ENCODE assay signal across 15 cellular contexts in genomic region chr21:45863751-45864150, GRCh38.
DNase-seq lines count a peak whose midpoint lies in the region; ATAC-seq, FAIRE-seq and TF ChIP-seq lines count a peak whose summit lies in the region.
"Had no signal": no experiment of that assay in that cellular context is flagged by ENCODE, and none has a peak within 500 bp of the region (broad histone marks: within the 10 kb centered on the region; RNA-seq: fewer than 3 reads in every experiment).

No MANE protein-coding gene starts in this region.

- H2AFZ ChIP-seq in astrocyte (ENCODE audit: low read depth, low read length) (no peak overlapping the region), smooth muscle cell (ENCODE audit: low read depth) (no peak overlapping the region)

- H3K4me3 Mint-ChIP-seq in activated naive CD8-positive, alpha-beta T cell: peak overlapping the region; percentile 6
- H3K4me3 Mint-ChIP-seq in activated naive CD8-positive, alpha-beta T cell treated with anti-CD3 and anti-CD28 coated beads for 36 hours: no peak overlapping the region
- no peak overlapping the region for H3K4me3 Mint-ChIP-seq in astrocyte (ENCODE audit: unreplicated experiment)
- no peak overlapping the region for H3K4me3 Mint-ChIP-seq in neural crest cell
- H3K4me3 Mint-ChIP-seq: CD4-positive, CD25-positive, alpha-beta regulatory T cell had no signal

- H3F3A ChIP-seq in smooth muscle cell (ENCODE audit: low read depth): no peaks in the 10 kb centered on the region

- H4K20me1 ChIP-seq in astrocyte (ENCODE audit: insufficient read depth, low read length): no peaks in the 10 kb centered on the region
- no peaks in the 10 kb centered on the region for H4K20me1 ChIP-seq in smooth muscle cell (ENCODE audit: low read depth)

- H3K9me3 ChIP-seq in astrocyte (ENCODE audit: insufficient read depth, low read depth, low read length) (no peaks in the 10 kb centered on the region), smooth muscle cell (replicated peaks; ENCODE audit: low read depth) (no peaks in the 10 kb centered on the region)

- H3K27me3 Mint-ChIP-seq in activated naive CD8-positive, alpha-beta T cell: no peaks in the 10 kb centered on the region
- H3K27me3 Mint-ChIP-seq in activated naive CD8-positive, alpha-beta T cell treated with anti-CD3 and anti-CD28 coated beads for 36 hours: no peaks in the 10 kb centered on the region
- H3K27me3 Mint-ChIP-seq in astrocyte (ENCODE audit: low read depth, unreplicated experiment) (peaks cover 20% of the 10 kb centered on the region), neural crest cell (ENCODE audit: low read depth) (no peaks in the 10 kb centered on the region)
- H3K27me3 Mint-ChIP-seq: CD4-positive, CD25-positive, alpha-beta regulatory T cell had no signal

- H3K4me3 ChIP-seq in astrocyte (ENCODE audit: insufficient read depth, low read depth, low read length): no peak overlapping the region
- no peak overlapping the region for H3K4me3 ChIP-seq in smooth muscle cell
- H3K4me3 ChIP-seq: BLaER1 treated with 17β-estradiol and CSF1 and Interleukin-3, amounts not matched to agents 10 nM and 100 nM; GM12878 had no signal

- no peak overlapping the region for H3K4me2 ChIP-seq in astrocyte (ENCODE audit: low read length)
- no peak overlapping the region for H3K4me2 ChIP-seq in smooth muscle cell
- H3K4me2 ChIP-seq: BLaER1 treated with 17β-estradiol and CSF1 and Interleukin-3, amounts not matched to agents 10 nM and 100 nM had no signal

- H3K79me2 ChIP-seq in astrocyte (ENCODE audit: insufficient read depth, low read length): no peaks in the 10 kb centered on the region
- no peaks in the 10 kb centered on the region for H3K79me2 ChIP-seq in smooth muscle cell (ENCODE audit: low read depth)

- DNase-seq in activated naive CD8-positive, alpha-beta T cell treated with anti-CD3 and anti-CD28 coated beads for 36 hours: no peak
- DNase-seq in astrocyte (ENCODE audit: low read depth) (no peak), neural crest cell (ENCODE audit: low read depth, low spot score) (no peak), smooth muscle cell (lab: John Stamatoyannopoulos, UW; ENCODE audit: unreplicated experiment) (no peak), AG08395 (ENCODE audit: low spot score) (no peak)
- DNase-seq: 8988T; CD4-positive, CD25-positive, alpha-beta regulatory T cell; DMS 273 treated with DMSO at 0.1 percent for 48 hours had no signal

- TF ChIP-seq CTCF in astrocyte (IDR thresholded peaks at IDR 0.05; ENCODE audit: insufficient read depth, low read depth, low read length) (no peak), neural crest cell (conservative IDR thresholded peaks at IDR 0.05) (no peak), smooth muscle cell (IDR thresholded peaks at IDR 0.05; ENCODE audit: borderline replicate concordance, insufficient read depth, poor library complexity, severe bottlenecking) (no peak)

- H3K27ac Mint-ChIP-seq in activated naive CD8-positive, alpha-beta T cell: no peak overlapping the region
- no peak overlapping the region for H3K27ac Mint-ChIP-seq in activated naive CD8-positive, alpha-beta T cell treated with anti-CD3 and anti-CD28 coated beads for 36 hours
- H3K27ac Mint-ChIP-seq in astrocyte (ENCODE audit: unreplicated experiment): no peak overlapping the region
- peak overlapping the region; percentile 28 for H3K27ac Mint-ChIP-seq in neural crest cell (ENCODE audit: unreplicated experiment)
- H3K27ac Mint-ChIP-seq: CD4-positive, CD25-positive, alpha-beta regulatory T cell had no signal

- H3K36me3 ChIP-seq in astrocyte (ENCODE audit: insufficient read depth, low read length): no peaks in the 10 kb centered on the region
- H3K36me3 ChIP-seq in smooth muscle cell (ENCODE audit: low read depth): no peaks in the 10 kb centered on the region

- H3K27ac ChIP-seq in astrocyte (ENCODE audit: low read depth, low read length): peak overlapping the region; percentile 91
- H3K27ac ChIP-seq in smooth muscle cell (ENCODE audit: low read depth): peak overlapping the region; percentile 84
- H3K27ac ChIP-seq: BLaER1 treated with 17β-estradiol and CSF1 and Interleukin-3, amounts not matched to agents 10 nM and 100 nM had no signal

- no peak for ATAC-seq in GM18858 (IDR thresholded peaks at IDR 0.05; ENCODE audit: unreplicated experiment)
- no peak for ATAC-seq in HG02870 (IDR thresholded peaks at IDR 0.05; ENCODE audit: unreplicated experiment)
- ATAC-seq: GM12878 had no signal

- H3K4me1 Mint-ChIP-seq in activated naive CD8-positive, alpha-beta T cell (ENCODE audit: low read depth): peaks cover 4% of the 10 kb centered on the region
- H3K4me1 Mint-ChIP-seq in activated naive CD8-positive, alpha-beta T cell treated with anti-CD3 and anti-CD28 coated beads for 36 hours: no peaks in the 10 kb centered on the region
- H3K4me1 Mint-ChIP-seq in astrocyte (ENCODE audit: low read depth, unreplicated experiment): peaks cover 14% of the 10 kb centered on the region
- H3K4me1 Mint-ChIP-seq in neural crest cell: no peaks in the 10 kb centered on the region
- H3K4me1 Mint-ChIP-seq: CD4-positive, CD25-positive, alpha-beta regulatory T cell had no signal

- no peaks in the 10 kb centered on the region for H3K27me3 ChIP-seq in astrocyte (ENCODE audit: insufficient read depth, low read length)
- no peaks in the 10 kb centered on the region for H3K27me3 ChIP-seq in smooth muscle cell (ENCODE audit: low read depth)
- H3K27me3 ChIP-seq: BLaER1 treated with 17β-estradiol and CSF1 and Interleukin-3, amounts not matched to agents 10 nM and 100 nM had no signal

- H3K9me3 Mint-ChIP-seq in activated naive CD8-positive, alpha-beta T cell (ENCODE audit: low read depth): no peaks in the 10 kb centered on the region
- H3K9me3 Mint-ChIP-seq in activated naive CD8-positive, alpha-beta T cell treated with anti-CD3 and anti-CD28 coated beads for 36 hours: no peaks in the 10 kb centered on the region
- H3K9me3 Mint-ChIP-seq in astrocyte (ENCODE audit: unreplicated experiment) (no peaks in the 10 kb centered on the region), neural crest cell (no peaks in the 10 kb centered on the region)

- WGBS in smooth muscle cell (ENCODE audit: low lambda C conversion rate): 92% methylated on average over 19 of the region's 19 CpGs

- H3K9ac ChIP-seq in astrocyte (ENCODE audit: low read length) (peak overlapping the region; percentile 51), smooth muscle cell (ENCODE audit: low read depth) (no peak overlapping the region)
- H3K9ac ChIP-seq: BLaER1 treated with 17β-estradiol and CSF1 and Interleukin-3, amounts not matched to agents 10 nM and 100 nM had no signal

- FAIRE-seq in astrocyte (lab: Jason Lieb, UNC): no peak
- FAIRE-seq: GM12878, GM18507, GM19239 had no signal

- peaks cover 28% of the 10 kb centered on the region for H3K4me1 ChIP-seq in astrocyte (ENCODE audit: insufficient read depth, low read length)
- peaks cover 5% of the 10 kb centered on the region for H3K4me1 ChIP-seq in smooth muscle cell (ENCODE audit: low read depth)

- H3K36me3 Mint-ChIP-seq in activated naive CD8-positive, alpha-beta T cell: no peaks in the 10 kb centered on the region
- no peaks in the 10 kb centered on the region for H3K36me3 Mint-ChIP-seq in activated naive CD8-positive, alpha-beta T cell treated with anti-CD3 and anti-CD28 coated beads for 36 hours
- H3K36me3 Mint-ChIP-seq in astrocyte (ENCODE audit: low read depth, unreplicated experiment): no peaks in the 10 kb centered on the region
- no peaks in the 10 kb centered on the region for H3K36me3 Mint-ChIP-seq in neural crest cell (ENCODE audit: low read depth)
- H3K36me3 Mint-ChIP-seq: CD4-positive, CD25-positive, alpha-beta regulatory T cell had no signal
